Comparison of ENCODE assay signal across 13 cellular contexts in the genomic region with DNA sequence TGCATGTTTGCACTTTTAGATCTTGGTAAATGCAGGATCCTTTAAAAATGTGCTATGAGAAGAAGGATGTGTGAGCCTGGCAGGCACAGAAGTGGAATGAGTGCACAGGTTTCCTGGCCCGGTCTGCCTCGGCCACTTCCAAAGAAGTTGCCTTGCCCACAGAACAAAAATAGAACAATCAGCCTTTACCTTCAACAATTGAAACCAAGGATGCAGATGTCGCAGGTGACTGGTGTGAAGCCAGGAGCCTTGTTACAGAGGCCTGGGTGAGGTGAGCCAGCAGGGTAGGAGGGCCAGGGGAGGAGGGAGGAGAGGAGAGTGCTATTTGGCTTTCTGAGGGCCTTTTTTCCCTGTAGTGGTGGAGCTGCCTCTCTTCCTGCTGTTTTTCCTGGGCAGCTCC.
A peak's percentile ranks its signal among the peaks of the same experiment; 100 is the strongest.
DNase-seq lines count a peak whose midpoint lies in the region; ATAC-seq and TF ChIP-seq lines count a peak whose summit lies in the region.
"Had no signal": no experiment of that assay in that cellular context is flagged by ENCODE, and none has a peak within 500 bp of the region (broad histone marks: within the 10 kb centered on the region; RNA-seq: fewer than 3 reads in every experiment).

No MANE protein-coding gene starts in this region.

- CTCF ChIA-PET in AG04450 (lab: Charles Lee) (interaction anchor here (1.0 to 2.0 kb wide), 3 partner anchors 10 to 255 kb away, joined by 3 to 19 read pairs (median 3); no protein-coding TSS in a partner anchor), RWPE1 (lab: Yijun Ruan, JAX) (interaction anchor here (0.6 kb wide), 1 partner anchor 35 kb away, joined by 4 read pairs; no protein-coding TSS in a partner anchor)

- H2AFZ ChIP-seq in osteoblast (ENCODE audit: low read length) = peak overlapping the region; percentile 85

- no peaks in the 10 kb centered on the region for H3K79me2 ChIP-seq in osteoblast (ENCODE audit: insufficient read depth, low read length)

- H3K36me3 ChIP-seq in osteoblast (ENCODE audit: insufficient read depth, low read length) = no peaks in the 10 kb centered on the region
- H3K36me3 ChIP-seq: stomach had no signal

- H3K9me3 ChIP-seq in AG04450 (ENCODE audit: control insufficient read depth, insufficient read depth, low read length) = no peaks in the 10 kb centered on the region
- no peaks in the 10 kb centered on the region for H3K9me3 ChIP-seq in osteoblast (ENCODE audit: low read depth, low read length)
- H3K9me3 ChIP-seq: stomach had no signal

- ATAC-seq in GM19463 (IDR thresholded peaks at IDR 0.05; ENCODE audit: unreplicated experiment) (no peak), HG03457 (IDR thresholded peaks at IDR 0.05; ENCODE audit: unreplicated experiment) (no peak)

- no peaks in the 10 kb centered on the region for H4K20me1 ChIP-seq in osteoblast (ENCODE audit: insufficient read depth, low read length)

- peak overlapping the region; percentile 61 for H3K4me2 ChIP-seq in osteoblast (ENCODE audit: insufficient read depth, low read length)
- H3K4me2 ChIP-seq: smooth muscle cell had no signal

- H3K27ac ChIP-seq in AG04450 (ENCODE audit: low read depth, low read length) = peak overlapping the region; percentile 68
- peak overlapping the region; percentile 8; the same call in 1 of the 2 replicates for H3K27ac ChIP-seq in RWPE1
- peak overlapping the region; percentile 87 for H3K27ac ChIP-seq in osteoblast (ENCODE audit: low read depth, low read length)
- H3K27ac ChIP-seq: VCaP had no signal

- POLR2A ChIA-PET in AG04450 (lab: Yijun Ruan, JAX) (no interaction called here), RWPE1 (lab: Yijun Ruan, JAX; ENCODE audit: low non-redundant PET) (no interaction called here)

- DNase-seq in AG04450 (ENCODE audit: low read depth, low spot score) (no peak), RWPE1 (ENCODE audit: low spot score) (no peak), glomerular visceral epithelial cell (ENCODE audit: extremely low spot score) (peak; percentile 11), osteoblast (ENCODE audit: insufficient read length, low spot score, missing footprints) (no peak), inferior parietal cortex (ENCODE audit: extremely low spot score) (no peak)
- DNase-seq in effector CD4-positive, alpha-beta T cell = no peak
- DNase-seq: NCI-H2081 treated with DMSO at 0.1 percent for 48 hours; NK-92 treated with Interleukin-12 subunit alpha and Interleukin-12 subunit beta, amount 100 ng/mL, for 24 hours; stomach had no signal

- H3K4me1 ChIP-seq in osteoblast (ENCODE audit: insufficient read depth, low read length) = peaks cover 33% of the 10 kb centered on the region

- H3K4me3 ChIP-seq in AG04450 (ENCODE audit: low read depth, low read length) (no peak overlapping the region), osteoblast (ENCODE audit: insufficient read depth, low read length) (no peak overlapping the region)
- H3K4me3 ChIP-seq: smooth muscle cell, stomach had no signal

- H3K27me3 ChIP-seq in AG04450 (ENCODE audit: control insufficient read depth, insufficient read depth, low read length) (no peaks in the 10 kb centered on the region), osteoblast (ENCODE audit: insufficient read depth, low read length) (no peaks in the 10 kb centered on the region)
- H3K27me3 ChIP-seq: stomach had no signal

- TF ChIP-seq CTCF in AG04450 (IDR thresholded peaks at IDR 0.05; ENCODE audit: low read depth, low read length) (no peak), RWPE1 (conservative IDR thresholded peaks at IDR 0.05; ENCODE audit: low read depth) (no peak), osteoblast (IDR thresholded peaks at IDR 0.05; ENCODE audit: extremely low read depth, low read depth, low read length) (no peak)

Comparison
In these comparisons a context has a peak if more than half of its experiments do, and no peak if none do; other contexts are left out.
1. H3K27ac ChIP-seq: peak in every context shown above with its lines; median percentile 87 in osteoblast; 68 in AG04450; 8 in RWPE1.